In genomic region chr9:37119907-37120839, GRCh38 we compare ENCODE assay signal across 8 cellular contexts. TPM values are rescaled to one million over a fixed set of nuclear protein-coding genes. Genes with fewer than 3 reads are reported as not detected.
DNase-seq lines count a peak whose midpoint lies in the region; ATAC-seq and TF ChIP-seq lines count a peak whose summit lies in the region.

ZCCHC7 (plus strand) TSS chr9:37120574.

- no peaks in the 10 kb centered on the region for H3K27me3 Mint-ChIP-seq in activated T-cell treated with anti-CD3 and anti-CD28 coated beads, Interleukin-2, amount 50 U/mL, for 24 hours

- H3K4me1 ChIP-seq in esophagus (ENCODE audit: control insufficient read depth in 2 of 2, insufficient read depth in 2 of 2, low read length in 1 of 2) (no peaks in the 10 kb centered on the region), mucosa of stomach (ENCODE audit: control insufficient read depth, insufficient read depth, low read length) (peaks cover 6% of the 10 kb centered on the region)

- no peaks in the 10 kb centered on the region for H3K9me3 ChIP-seq in esophagus (ENCODE audit: control insufficient read depth in 2 of 2, insufficient read depth in 1 of 2, low read depth in 1 of 2, low read length in 1 of 2)
- no peaks in the 10 kb centered on the region for H3K9me3 ChIP-seq in mucosa of stomach (ENCODE audit: control insufficient read depth, low read length)

- peaks cover 6% of the 10 kb centered on the region for H3K9me3 Mint-ChIP-seq in activated T-cell treated with anti-CD3 and anti-CD28 coated beads, Interleukin-2, amount 50 U/mL, for 24 hours

- H3K9ac ChIP-seq in mucosa of stomach (ENCODE audit: low read length): peak within 1 kb of the TSS; percentile 95

- peak; percentile 93 for ATAC-seq in GM21717 (IDR thresholded peaks at IDR 0.05; ENCODE audit: unreplicated experiment)

- H3K27ac ChIP-seq in esophagus (ENCODE audit: low read depth in 2 of 2, low read length in 1 of 2): peak within 1 kb of the TSS; percentile 88 to 94

- peak within 1 kb of the TSS; percentile 100 for H3K27ac Mint-ChIP-seq in activated T-cell treated with anti-CD3 and anti-CD28 coated beads, Interleukin-2, amount 50 U/mL, for 24 hours

- peak within 1 kb of the TSS; percentile 89 for H3K4me3 Mint-ChIP-seq in activated T-cell treated with anti-CD3 and anti-CD28 coated beads, Interleukin-2, amount 50 U/mL, for 24 hours

- no peaks in the 10 kb centered on the region for H3K27me3 ChIP-seq in esophagus (ENCODE audit: control insufficient read depth in 1 of 2, insufficient read depth in 2 of 2, low read length in 2 of 2)
- no peaks in the 10 kb centered on the region for H3K27me3 ChIP-seq in mucosa of stomach (ENCODE audit: control insufficient read depth, insufficient read depth, low read length)

- H3K4me1 Mint-ChIP-seq in activated T-cell treated with anti-CD3 and anti-CD28 coated beads, Interleukin-2, amount 50 U/mL, for 24 hours (ENCODE audit: low read depth): peaks cover 44% of the 10 kb centered on the region

- peak within 1 kb of the TSS; percentile 80 to 82 for H3K4me3 ChIP-seq in esophagus (ENCODE audit: low read depth in 1 of 2, low read length in 2 of 2)
- peak within 1 kb of the TSS; percentile 56 for H3K4me3 ChIP-seq in mucosa of stomach (ENCODE audit: low read length)

- H3K36me3 ChIP-seq in esophagus (ENCODE audit: control insufficient read depth in 2 of 2, insufficient read depth in 2 of 2, low read length in 1 of 2) (no peaks in the 10 kb centered on the region), mucosa of stomach (ENCODE audit: control insufficient read depth, insufficient read depth, low read length) (no peaks in the 10 kb centered on the region)

- H3K36me3 Mint-ChIP-seq in activated T-cell treated with anti-CD3 and anti-CD28 coated beads, Interleukin-2, amount 50 U/mL, for 24 hours (ENCODE audit: low read depth): peaks cover 44% of the 10 kb centered on the region

- DNase-seq in DMS153 treated with DMSO at 0.1 percent for 48 hours (lab: John Stamatoyannopoulos, UW; ENCODE audit: unreplicated experiment) (peak; percentile 95), KBM-7 (peak; percentile 96)
- DNase-seq in activated T-cell treated with anti-CD3 and anti-CD28 coated beads, Interleukin-2, amount 50 U/mL, for 24 hours: peak; percentile 98
- peak; percentile 92 to 96 for DNase-seq in stimulated activated CD8-positive, alpha-beta memory T cell treated with anti-CD3 and anti-CD28 coated beads, Interleukin-7, amount 100 ng/mL, for 1 hour (ENCODE audit: low read depth in 2 of 2)

- in situ Hi-C loops in KBM-7 (cut with MboI; ENCODE audit: low pct_unique_long_range_greater_than_20kb, low sequenced_read_pairs): no loop called here

- WGBS in esophagus, 2 donors: 5% methylated on average over 77 to 82 of the region's 82 CpGs

TF ChIP-seq in PFSK-1, 5 proteins besides CTCF, POLR2A, EP300 and RAD21:
- TF ChIP-seq FOXP2 (optimal IDR thresholded peaks at IDR 0.05; ENCODE audit: borderline replicate concordance, extremely low read depth, extremely low read length, insufficient read depth) (peak; percentile 79), POLR2AphosphoS5 (IDR thresholded peaks at IDR 0.05; ENCODE audit: low read depth, low read length) (peak; percentile 81), TAF1 (IDR thresholded peaks at IDR 0.05; ENCODE audit: borderline replicate concordance, insufficient read depth, low read length) (peak; percentile 72), REST (IDR thresholded peaks at IDR 0.05; ENCODE audit: insufficient read depth in 1 of 2, low read depth in 2 of 2, low read length in 2 of 2) (peak in 1 of 2 experiments; percentile 13; a peak in 1 of 4 replicates), SIN3A (IDR thresholded peaks at IDR 0.05; ENCODE audit: borderline replicate concordance, insufficient read depth, low read length) (0 out of 2 replicates have a peak, but pooled peaks have one; percentile 57)
TF ChIP-seq in PFSK-1: peak in this region for 5.

RNA-seq across cellular contexts. Expression of gene ZCCHC7, which starts in this region (rescaled TPM):
- 11.3 TPM for polyA plus RNA-seq in PFSK-1 (2012; ENCODE audit: insufficient read length, low read depth)
- polyA plus RNA-seq in esophagus: 1 to 10 TPM; 5.4 to 5.7 TPM

Comparison
In these comparisons a context has a peak if more than half of its experiments do, and no peak if none do; other contexts are left out.
1. Peak in every context shown above with its lines: DNase-seq, ATAC-seq, H3K4me3 ChIP-seq and H3K27ac ChIP-seq.